ENCODE assay signal across 8 cellular contexts in genomic region chr12:7989827-7990491, GRCh38. TPM values are rescaled to one million over a fixed set of nuclear protein-coding genes. Genes with fewer than 3 reads are reported as not detected.
DNase-seq lines count a peak whose midpoint lies in the region; ATAC-seq and TF ChIP-seq lines count a peak whose summit lies in the region.

No MANE protein-coding gene starts in this region.

- H3K27ac ChIP-seq in vagina: no peak overlapping the region

- ATAC-seq in memory B cell (ENCODE audit: low read depth) (peak; percentile 29), HG03457 (IDR thresholded peaks at IDR 0.05; ENCODE audit: unreplicated experiment) (no peak)

- TF ChIP-seq POLR2A in NB4 (IDR thresholded peaks at IDR 0.05; ENCODE audit: extremely low read depth, insufficient read length) (peak; percentile 39), vagina (IDR thresholded peaks at IDR 0.05) (no peak)

- H3K36me3 Mint-ChIP-seq in memory B cell: no peaks in the 10 kb centered on the region

- peak overlapping the region; percentile 39 for H3K4me3 ChIP-seq in NB4 (ENCODE audit: low read depth, low read length)
- no peak overlapping the region for H3K4me3 ChIP-seq in vagina

- H3K27me3 ChIP-seq in vagina: no peaks in the 10 kb centered on the region

- H3K36me3 ChIP-seq in vagina: no peaks in the 10 kb centered on the region

- H3K27ac Mint-ChIP-seq in memory B cell: peak overlapping the region; percentile 13

- no peaks in the 10 kb centered on the region for H3K9me3 Mint-ChIP-seq in memory B cell

- H3K4me3 Mint-ChIP-seq in memory B cell: no peak overlapping the region

- H3K4me1 Mint-ChIP-seq in memory B cell: peaks cover 9% of the 10 kb centered on the region

- no peaks in the 10 kb centered on the region for H3K9me3 ChIP-seq in vagina

- H3K27me3 Mint-ChIP-seq in memory B cell: no peaks in the 10 kb centered on the region

- TF ChIP-seq CTCF in NB4 (IDR thresholded peaks at IDR 0.05; ENCODE audit: low read depth, low read length) (no peak), vagina (IDR thresholded peaks at IDR 0.05) (no peak)

- DNase-seq in CMK (ENCODE audit: low read depth) (peak; percentile 62), NB4 (ENCODE audit: low read depth) (peak; percentile 95), activated T-helper 1 cell treated with Interleukin-2 at 50 U/mL for 16 hours (ENCODE audit: low read depth) (peak; percentile 44), memory B cell (ENCODE audit: low spot score in 2 of 2) (no peak), middle frontal gyrus (ENCODE audit: extremely low spot score, low spot score) (no peak), vagina (ENCODE audit: extremely low spot score in 2 of 2) (no peak)
- peak; percentile 71 for DNase-seq in stimulated activated naive CD4-positive, alpha-beta T cell treated with Interleukin-2 at 50 U/mL for 16 hours (lab: John Stamatoyannopoulos, UW)

- intact Hi-C loops in vagina (cut with DNase I): no loop called here

- H3K4me1 ChIP-seq in vagina: no peaks in the 10 kb centered on the region

RNA-seq across cellular contexts. Expression of gene FOXJ2, which starts 42.6 kb away (rescaled TPM):
- 24.8 TPM for total RNA-seq in vagina

RNA-seq across cellular contexts. Expression of gene SLC2A3, which starts 54.0 kb away (rescaled TPM):
- 71.7 TPM for total RNA-seq in vagina

Comparison
In these comparisons a context has a peak if more than half of its experiments do, and no peak if none do; other contexts are left out.
1. DNase-seq: peak in CMK (single experiment), NB4 (single experiment), activated T-helper 1 cell treated with Interleukin-2 at 50 U/mL for 16 hours (single experiment) and stimulated activated naive CD4-positive, alpha-beta T cell treated with Interleukin-2 at 50 U/mL for 16 hours (single experiment); none in memory B cell (0 of 2), middle frontal gyrus (single experiment) and vagina (0 of 2).